ENCODE assay signal across 1 cellular context in the genomic region with DNA sequence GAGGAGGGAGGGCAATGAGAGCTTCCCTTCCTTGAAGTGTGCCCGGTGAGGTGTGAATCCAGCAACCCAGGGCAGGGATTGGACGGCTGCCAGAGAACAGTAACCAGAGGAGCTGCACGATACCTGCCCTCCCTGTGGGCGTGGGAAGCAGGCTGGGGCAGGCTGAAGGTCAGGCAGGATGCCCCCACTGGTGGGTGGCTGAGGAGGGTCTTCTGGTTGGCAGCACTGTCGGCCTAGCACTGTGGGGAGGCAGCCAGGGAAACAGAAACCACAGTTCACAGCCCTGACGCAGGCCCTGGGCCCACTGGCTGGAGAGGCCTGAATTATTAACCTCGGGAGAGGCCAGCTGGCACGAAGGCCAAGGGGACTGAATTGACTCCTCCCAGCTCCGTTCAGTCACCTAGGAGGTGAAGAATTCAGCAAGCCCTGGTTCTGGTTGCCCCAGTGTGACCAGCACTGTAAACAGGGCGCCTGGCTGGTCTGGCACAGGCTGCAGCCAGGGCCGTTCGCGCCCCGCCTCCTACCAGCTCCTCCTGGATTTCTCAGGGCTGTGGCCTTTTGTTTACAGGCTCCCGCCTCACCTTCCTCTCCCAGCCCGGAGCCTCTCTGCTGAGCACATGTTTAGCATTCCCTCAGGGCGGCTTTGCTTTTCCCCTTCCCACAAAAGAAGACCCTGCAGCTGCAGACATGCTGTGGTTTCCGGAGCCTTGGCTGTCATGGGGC.
A peak's percentile ranks its signal among the peaks of the same experiment; 100 is the strongest.
TF ChIP-seq lines count a peak whose summit lies in the region.

No MANE protein-coding gene starts in this region.

TF ChIP-seq in HepG2, 621 proteins besides CTCF, POLR2A, EP300 and RAD21 (continued from another document and continues in another):
- TF ChIP-seq, protein P1, sequence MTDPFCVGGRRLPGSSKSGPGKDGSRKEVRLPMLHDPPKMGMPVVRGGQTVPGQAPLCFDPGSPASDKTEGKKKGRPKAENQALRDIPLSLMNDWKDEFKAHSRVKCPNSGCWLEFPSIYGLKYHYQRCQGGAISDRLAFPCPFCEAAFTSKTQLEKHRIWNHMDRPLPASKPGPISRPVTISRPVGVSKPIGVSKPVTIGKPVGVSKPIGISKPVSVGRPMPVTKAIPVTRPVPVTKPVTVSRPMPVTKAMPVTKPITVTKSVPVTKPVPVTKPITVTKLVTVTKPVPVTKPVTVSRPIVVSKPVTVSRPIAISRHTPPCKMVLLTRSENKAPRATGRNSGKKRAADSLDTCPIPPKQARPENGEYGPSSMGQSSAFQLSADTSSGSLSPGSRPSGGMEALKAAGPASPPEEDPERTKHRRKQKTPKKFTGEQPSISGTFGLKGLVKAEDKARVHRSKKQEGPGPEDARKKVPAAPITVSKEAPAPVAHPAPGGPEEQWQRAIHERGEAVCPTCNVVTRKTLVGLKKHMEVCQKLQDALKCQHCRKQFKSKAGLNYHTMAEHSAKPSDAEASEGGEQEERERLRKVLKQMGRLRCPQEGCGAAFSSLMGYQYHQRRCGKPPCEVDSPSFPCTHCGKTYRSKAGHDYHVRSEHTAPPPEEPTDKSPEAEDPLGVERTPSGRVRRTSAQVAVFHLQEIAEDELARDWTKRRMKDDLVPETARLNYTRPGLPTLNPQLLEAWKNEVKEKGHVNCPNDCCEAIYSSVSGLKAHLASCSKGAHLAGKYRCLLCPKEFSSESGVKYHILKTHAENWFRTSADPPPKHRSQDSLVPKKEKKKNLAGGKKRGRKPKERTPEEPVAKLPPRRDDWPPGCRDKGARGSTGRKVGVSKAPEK (CRISPR knock-in tag; IDR thresholded peaks at IDR 0.05; ENCODE audit: borderline replicate concordance) = peak; percentile 78
- TF ChIP-seq CENPX (CRISPR knock-in tag; IDR thresholded peaks at IDR 0.05) (no peak), ZKSCAN5 (CRISPR knock-in tag; IDR thresholded peaks at IDR 0.05) (no peak), KDM3A (CRISPR knock-in tag; IDR thresholded peaks at IDR 0.05; ENCODE audit: low read depth) (no peak), GABPA (IDR thresholded peaks at IDR 0.05; ENCODE audit: low read depth, low read length) (no peak), GABPA (CRISPR knock-in tag; IDR thresholded peaks at IDR 0.05; ENCODE audit: low read depth) (no peak), ZSCAN31 (CRISPR knock-in tag; IDR thresholded peaks at IDR 0.05; ENCODE audit: low read depth) (no peak; the same call in 1 of the 2 replicates), ARID2 (CRISPR knock-in tag; IDR thresholded peaks at IDR 0.05; ENCODE audit: borderline replicate concordance) (peak; percentile 70; the same call in 1 of the 2 replicates), NFRKB (IDR thresholded peaks at IDR 0.05) (no peak), ZNF737 (CRISPR knock-in tag; IDR thresholded peaks at IDR 0.05; ENCODE audit: borderline replicate concordance) (no peak), MEF2D (CRISPR knock-in tag; IDR thresholded peaks at IDR 0.05) (0 out of 2 replicates have a peak, but pooled peaks have one; percentile 2), POGZ (CRISPR knock-in tag; IDR thresholded peaks at IDR 0.05) (peak; percentile 68; the same call in 1 of the 2 replicates), ZNF615 (CRISPR knock-in tag; IDR thresholded peaks at IDR 0.05; ENCODE audit: borderline replicate concordance) (no peak), TEAD2 (CRISPR knock-in tag; IDR thresholded peaks at IDR 0.05) (no peak), ZNF230 (CRISPR knock-in tag; IDR thresholded peaks at IDR 0.05) (peak; percentile 85; the same call in 1 of the 2 replicates), ZNF839 (CRISPR knock-in tag; IDR thresholded peaks at IDR 0.05; ENCODE audit: borderline replicate concordance) (peak; percentile 81; the same call in 1 of the 2 replicates), ZGPAT (CRISPR knock-in tag; IDR thresholded peaks at IDR 0.05) (peak; percentile 51), ZNF781 (CRISPR knock-in tag; IDR thresholded peaks at IDR 0.05; ENCODE audit: borderline replicate concordance, not compliant biosample characterization) (peak; percentile 21), ARID4A (CRISPR knock-in tag; IDR thresholded peaks at IDR 0.05; ENCODE audit: borderline replicate concordance) (peak; percentile 40; the same call in 1 of the 2 replicates), ZNF749 (CRISPR knock-in tag; IDR thresholded peaks at IDR 0.05; ENCODE audit: borderline replicate concordance) (0 out of 2 replicates have a peak, but pooled peaks have one; percentile 36), ZFP36 (IDR thresholded peaks at IDR 0.05; ENCODE audit: borderline replicate concordance, low read depth, low read length, partially characterized antibody) (no peak), TBL1XR1 (IDR thresholded peaks at IDR 0.05; ENCODE audit: borderline replicate concordance, low read length, partially characterized antibody) (no peak), KDM2A (CRISPR knock-in tag; IDR thresholded peaks at IDR 0.05; ENCODE audit: borderline replicate concordance, low read depth) (0 out of 2 replicates have a peak, but pooled peaks have one; percentile 27), PCBP1 (IDR thresholded peaks at IDR 0.05; ENCODE audit: borderline replicate concordance, low read depth, low read length) (0 out of 2 replicates have a peak, but pooled peaks have one; percentile 34), HDAC2 (CRISPR knock-in tag; IDR thresholded peaks at IDR 0.05) (peak; percentile 35; the same call in 1 of the 2 replicates), SKI (IDR thresholded peaks at IDR 0.05; ENCODE audit: partially characterized antibody) (no peak), ARNT2 (CRISPR knock-in tag; IDR thresholded peaks at IDR 0.05; ENCODE audit: low read depth) (no peak), ZNF740 (CRISPR knock-in tag; IDR thresholded peaks at IDR 0.05) (no peak), ESRRA (CRISPR knock-in tag; IDR thresholded peaks at IDR 0.05; ENCODE audit: low read depth) (peak; percentile 65; the same call in 1 of the 2 replicates), SAP130 (CRISPR knock-in tag; IDR thresholded peaks at IDR 0.05; ENCODE audit: low read depth) (peak; percentile 63), MYC (CRISPR knock-in tag; IDR thresholded peaks at IDR 0.05; ENCODE audit: borderline replicate concordance) (0 out of 2 replicates have a peak, but pooled peaks have one; percentile 18), NFIB (CRISPR knock-in tag; IDR thresholded peaks at IDR 0.05; ENCODE audit: borderline replicate concordance) (no peak), ZNF10 (CRISPR knock-in tag; IDR thresholded peaks at IDR 0.05; ENCODE audit: borderline replicate concordance, low read depth) (peak; percentile 46; the same call in 1 of the 2 replicates), NFYC (CRISPR knock-in tag; IDR thresholded peaks at IDR 0.05) (no peak), ZSCAN12 (CRISPR knock-in tag; IDR thresholded peaks at IDR 0.05) (0 out of 2 replicates have a peak, but pooled peaks have one; percentile 5), ZNF574 (CRISPR knock-in tag; IDR thresholded peaks at IDR 0.05) (no peak), ZNF256 (CRISPR knock-in tag; conservative IDR thresholded peaks at IDR 0.05) (no peak), KDM5B (CRISPR knock-in tag; IDR thresholded peaks at IDR 0.05; ENCODE audit: borderline replicate concordance) (peak; percentile 85), ZBTB26 (CRISPR knock-in tag; IDR thresholded peaks at IDR 0.05; ENCODE audit: borderline replicate concordance) (no peak)
- TF ChIP-seq, protein P2, sequence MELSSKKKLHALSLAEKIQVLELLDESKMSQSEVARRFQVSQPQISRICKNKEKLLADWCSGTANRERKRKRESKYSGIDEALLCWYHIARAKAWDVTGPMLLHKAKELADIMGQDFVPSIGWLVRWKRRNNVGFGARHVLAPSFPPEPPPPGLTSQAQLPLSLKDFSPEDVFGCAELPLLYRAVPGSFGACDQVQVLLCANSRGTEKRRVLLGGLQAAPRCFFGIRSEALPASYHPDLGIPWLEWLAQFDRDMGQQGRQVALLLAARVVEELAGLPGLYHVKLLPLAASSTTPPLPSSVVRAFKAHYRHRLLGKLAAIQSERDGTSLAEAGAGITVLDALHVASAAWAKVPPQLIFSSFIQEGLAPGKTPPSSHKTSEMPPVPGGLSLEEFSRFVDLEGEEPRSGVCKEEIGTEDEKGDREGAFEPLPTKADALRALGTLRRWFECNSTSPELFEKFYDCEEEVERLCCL (CRISPR knock-in tag; IDR thresholded peaks at IDR 0.05; ENCODE audit: borderline replicate concordance) = 0 out of 2 replicates have a peak, but pooled peaks have one; percentile 45
- TF ChIP-seq, protein P3, sequence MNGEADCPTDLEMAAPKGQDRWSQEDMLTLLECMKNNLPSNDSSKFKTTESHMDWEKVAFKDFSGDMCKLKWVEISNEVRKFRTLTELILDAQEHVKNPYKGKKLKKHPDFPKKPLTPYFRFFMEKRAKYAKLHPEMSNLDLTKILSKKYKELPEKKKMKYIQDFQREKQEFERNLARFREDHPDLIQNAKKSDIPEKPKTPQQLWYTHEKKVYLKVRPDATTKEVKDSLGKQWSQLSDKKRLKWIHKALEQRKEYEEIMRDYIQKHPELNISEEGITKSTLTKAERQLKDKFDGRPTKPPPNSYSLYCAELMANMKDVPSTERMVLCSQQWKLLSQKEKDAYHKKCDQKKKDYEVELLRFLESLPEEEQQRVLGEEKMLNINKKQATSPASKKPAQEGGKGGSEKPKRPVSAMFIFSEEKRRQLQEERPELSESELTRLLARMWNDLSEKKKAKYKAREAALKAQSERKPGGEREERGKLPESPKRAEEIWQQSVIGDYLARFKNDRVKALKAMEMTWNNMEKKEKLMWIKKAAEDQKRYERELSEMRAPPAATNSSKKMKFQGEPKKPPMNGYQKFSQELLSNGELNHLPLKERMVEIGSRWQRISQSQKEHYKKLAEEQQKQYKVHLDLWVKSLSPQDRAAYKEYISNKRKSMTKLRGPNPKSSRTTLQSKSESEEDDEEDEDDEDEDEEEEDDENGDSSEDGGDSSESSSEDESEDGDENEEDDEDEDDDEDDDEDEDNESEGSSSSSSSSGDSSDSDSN (CRISPR knock-in tag; IDR thresholded peaks at IDR 0.05) = peak; percentile 72
